ENCODE assay signal across 1 cellular context in genomic region chr11:12792018-12792417, GRCh38.
TF ChIP-seq lines count a peak whose summit lies in the region.

No MANE protein-coding gene starts in this region.

TF ChIP-seq in K562, 482 proteins besides CTCF, POLR2A, EP300 and RAD21 (continued from another document):
- TF ChIP-seq ZNF280B (CRISPR knock-in tag; IDR thresholded peaks at IDR 0.05) (no peak), TRIM25 (IDR thresholded peaks at IDR 0.05; ENCODE audit: borderline replicate concordance) (no peak), FOSL1 (tag; conservative IDR thresholded peaks at IDR 0.05) (no peak), NCOA2 (IDR thresholded peaks at IDR 0.05; ENCODE audit: partially characterized antibody in 2 of 2) (no peak), REST (CRISPR knock-in tag; IDR thresholded peaks at IDR 0.05; ENCODE audit: low read depth) (no peak), NELFE (IDR thresholded peaks at IDR 0.05; ENCODE audit: insufficient read depth, insufficient read length) (no peak), ELK1 (CRISPR knock-in tag; IDR thresholded peaks at IDR 0.05) (no peak), TAF1 (IDR thresholded peaks at IDR 0.05; ENCODE audit: control insufficient read depth, extremely low read depth, insufficient read depth, low read length, severe bottlenecking) (no peak), ZNF764 (CRISPR knock-in tag; IDR thresholded peaks at IDR 0.05; ENCODE audit: low read depth) (no peak), TRIM28 (IDR thresholded peaks at IDR 0.05) (no peak), CXXC5 (CRISPR knock-in tag; IDR thresholded peaks at IDR 0.05) (no peak), CBX1 (IDR thresholded peaks at IDR 0.05; ENCODE audit: low read depth) (no peak), MAFK (IDR thresholded peaks at IDR 0.05; ENCODE audit: low read length) (no peak), MTA2 (IDR thresholded peaks at IDR 0.05; ENCODE audit: low read depth) (0 out of 2 replicates have a peak, but pooled peaks have one; percentile 24), DPF2 (IDR thresholded peaks at IDR 0.05) (peak; percentile 58; the same call in 1 of the 2 replicates), TCF3 (CRISPR knock-in tag; IDR thresholded peaks at IDR 0.05) (peak; percentile 64), ETS2 (tag; IDR thresholded peaks at IDR 0.05; ENCODE audit: borderline replicate concordance, poor library complexity, severe bottlenecking) (no peak), NCOR1 (IDR thresholded peaks at IDR 0.05) (peak; percentile 48), MYBL2 (IDR thresholded peaks at IDR 0.05; ENCODE audit: low read depth) (no peak), MYBL2 (CRISPR knock-in tag; IDR thresholded peaks at IDR 0.05; ENCODE audit: borderline replicate concordance) (no peak), STAT6 (CRISPR knock-in tag; IDR thresholded peaks at IDR 0.05) (no peak), SUPT5H (IDR thresholded peaks at IDR 0.05) (no peak), CC2D1A (IDR thresholded peaks at IDR 0.05) (no peak), ZNF263 (CRISPR knock-in tag; IDR thresholded peaks at IDR 0.05; ENCODE audit: borderline replicate concordance) (no peak), ERF (CRISPR knock-in tag; IDR thresholded peaks at IDR 0.05) (no peak)
TF ChIP-seq in K562: peak in this region for 10.
